ENCODE assay signal across 1 cellular context in genomic region chr6:10314163-10314955, GRCh38.
TF ChIP-seq lines count a peak whose summit lies in the region.

No MANE protein-coding gene starts in this region.

TF ChIP-seq in K562, 482 proteins besides CTCF, POLR2A, EP300 and RAD21 (continued from another document and continues in another):
- peak; percentile 77 for TF ChIP-seq CCNT2 (IDR thresholded peaks at IDR 0.05; ENCODE audit: borderline replicate concordance, extremely low read depth, insufficient read length, low read depth, low read length)
- TF ChIP-seq CBX3 (IDR thresholded peaks at IDR 0.05; ENCODE audit: borderline replicate concordance in 1 of 2, low read length in 2 of 2) = peak in 1 of 2 experiments; percentile 51; a peak in 1 of 3 replicates
- no peak; the same call in 1 of the 2 replicates for TF ChIP-seq ZNF395 (CRISPR knock-in tag; IDR thresholded peaks at IDR 0.05)
- peak; percentile 72 for TF ChIP-seq CXXC5 (CRISPR knock-in tag; IDR thresholded peaks at IDR 0.05)
- TF ChIP-seq, protein P1, sequence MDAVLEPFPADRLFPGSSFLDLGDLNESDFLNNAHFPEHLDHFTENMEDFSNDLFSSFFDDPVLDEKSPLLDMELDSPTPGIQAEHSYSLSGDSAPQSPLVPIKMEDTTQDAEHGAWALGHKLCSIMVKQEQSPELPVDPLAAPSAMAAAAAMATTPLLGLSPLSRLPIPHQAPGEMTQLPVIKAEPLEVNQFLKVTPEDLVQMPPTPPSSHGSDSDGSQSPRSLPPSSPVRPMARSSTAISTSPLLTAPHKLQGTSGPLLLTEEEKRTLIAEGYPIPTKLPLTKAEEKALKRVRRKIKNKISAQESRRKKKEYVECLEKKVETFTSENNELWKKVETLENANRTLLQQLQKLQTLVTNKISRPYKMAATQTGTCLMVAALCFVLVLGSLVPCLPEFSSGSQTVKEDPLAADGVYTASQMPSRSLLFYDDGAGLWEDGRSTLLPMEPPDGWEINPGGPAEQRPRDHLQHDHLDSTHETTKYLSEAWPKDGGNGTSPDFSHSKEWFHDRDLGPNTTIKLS (IDR thresholded peaks at IDR 0.05; ENCODE audit: borderline replicate concordance, low read depth) = peak; percentile 53; the same call in 1 of the 2 replicates
- TF ChIP-seq ZBTB17 (CRISPR knock-in tag; IDR thresholded peaks at IDR 0.05) = no peak
- no peak for TF ChIP-seq NR0B1 (IDR thresholded peaks at IDR 0.05; ENCODE audit: partially characterized antibody)
- TF ChIP-seq RBBP5 (IDR thresholded peaks at IDR 0.05; ENCODE audit: borderline replicate concordance, insufficient read depth, low read length, poor library complexity, severe bottlenecking) = no peak
- TF ChIP-seq HMGN3 (IDR thresholded peaks at IDR 0.05; ENCODE audit: borderline replicate concordance, extremely low read depth, insufficient read length, low read depth, low read length) = peak; percentile 53
- peak; percentile 97 for TF ChIP-seq ZEB2 (IDR thresholded peaks at IDR 0.05)
- TF ChIP-seq ZNF431 (CRISPR knock-in tag; IDR thresholded peaks at IDR 0.05) = no peak
- peak; percentile 10 for TF ChIP-seq POLR2B (IDR thresholded peaks at IDR 0.05; ENCODE audit: low read depth, partially characterized antibody)
- TF ChIP-seq ZNF77 (CRISPR knock-in tag; IDR thresholded peaks at IDR 0.05) = no peak
- peak; percentile 56; the same call in 1 of the 2 replicates for TF ChIP-seq MYC (IDR thresholded peaks at IDR 0.05; ENCODE audit: low read depth, low read length)
- no peak for TF ChIP-seq MYC (CRISPR knock-in tag; IDR thresholded peaks at IDR 0.05; ENCODE audit: borderline replicate concordance, low read depth)
- TF ChIP-seq ZNF561 (CRISPR knock-in tag; conservative IDR thresholded peaks at IDR 0.05) = no peak
- TF ChIP-seq HDAC1 (IDR thresholded peaks at IDR 0.05) = peak in 1 of 2 experiments; percentile 66; a peak in 2 of 4 replicates
- no peak for TF ChIP-seq ZNF444 (CRISPR knock-in tag; IDR thresholded peaks at IDR 0.05)
- 0 out of 6 replicates have a peak, but pooled peaks of 1 of the 3 experiments have one; percentile 25 for TF ChIP-seq ZBTB11 (CRISPR knock-in tag; IDR thresholded peaks at IDR 0.05)
- peak; percentile 96 for TF ChIP-seq C11orf30 (IDR thresholded peaks at IDR 0.05; ENCODE audit: low read depth)
- TF ChIP-seq MTF1 (CRISPR knock-in tag; IDR thresholded peaks at IDR 0.05; ENCODE audit: borderline replicate concordance) = no peak
- TF ChIP-seq, protein P2, sequence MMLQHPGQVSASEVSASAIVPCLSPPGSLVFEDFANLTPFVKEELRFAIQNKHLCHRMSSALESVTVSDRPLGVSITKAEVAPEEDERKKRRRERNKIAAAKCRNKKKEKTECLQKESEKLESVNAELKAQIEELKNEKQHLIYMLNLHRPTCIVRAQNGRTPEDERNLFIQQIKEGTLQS (IDR thresholded peaks at IDR 0.05) = peak; percentile 76
- TF ChIP-seq, protein P2 (CRISPR knock-in tag; conservative IDR thresholded peaks at IDR 0.05) = no peak
- TF ChIP-seq CHAMP1 (IDR thresholded peaks at IDR 0.05) = peak; percentile 50
- TF ChIP-seq RBM14 (IDR thresholded peaks at IDR 0.05; ENCODE audit: borderline replicate concordance, insufficient read depth, low read depth, low read length) = no peak
- no peak for TF ChIP-seq PTBP1 (IDR thresholded peaks at IDR 0.05; ENCODE audit: low read depth, low read length)
- TF ChIP-seq TBP (optimal IDR thresholded peaks at IDR 0.05; ENCODE audit: low read depth, low read length) = peak; percentile 24
- 0 out of 2 replicates have a peak, but pooled peaks have one; percentile 52 for TF ChIP-seq HIVEP1 (CRISPR knock-in tag; IDR thresholded peaks at IDR 0.05)
- TF ChIP-seq, protein P3, sequence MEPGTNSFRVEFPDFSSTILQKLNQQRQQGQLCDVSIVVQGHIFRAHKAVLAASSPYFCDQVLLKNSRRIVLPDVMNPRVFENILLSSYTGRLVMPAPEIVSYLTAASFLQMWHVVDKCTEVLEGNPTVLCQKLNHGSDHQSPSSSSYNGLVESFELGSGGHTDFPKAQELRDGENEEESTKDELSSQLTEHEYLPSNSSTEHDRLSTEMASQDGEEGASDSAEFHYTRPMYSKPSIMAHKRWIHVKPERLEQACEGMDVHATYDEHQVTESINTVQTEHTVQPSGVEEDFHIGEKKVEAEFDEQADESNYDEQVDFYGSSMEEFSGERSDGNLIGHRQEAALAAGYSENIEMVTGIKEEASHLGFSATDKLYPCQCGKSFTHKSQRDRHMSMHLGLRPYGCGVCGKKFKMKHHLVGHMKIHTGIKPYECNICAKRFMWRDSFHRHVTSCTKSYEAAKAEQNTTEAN (CRISPR knock-in tag; IDR thresholded peaks at IDR 0.05) = no peak
- TF ChIP-seq, protein P4, sequence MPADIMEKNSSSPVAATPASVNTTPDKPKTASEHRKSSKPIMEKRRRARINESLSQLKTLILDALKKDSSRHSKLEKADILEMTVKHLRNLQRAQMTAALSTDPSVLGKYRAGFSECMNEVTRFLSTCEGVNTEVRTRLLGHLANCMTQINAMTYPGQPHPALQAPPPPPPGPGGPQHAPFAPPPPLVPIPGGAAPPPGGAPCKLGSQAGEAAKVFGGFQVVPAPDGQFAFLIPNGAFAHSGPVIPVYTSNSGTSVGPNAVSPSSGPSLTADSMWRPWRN (IDR thresholded peaks at IDR 0.05; ENCODE audit: low read depth) = peak; percentile 18; the same call in 1 of the 2 replicates
- TF ChIP-seq HDAC3 (IDR thresholded peaks at IDR 0.05; ENCODE audit: borderline replicate concordance, partially characterized antibody) = peak; percentile 76
- TF ChIP-seq, protein P5, sequence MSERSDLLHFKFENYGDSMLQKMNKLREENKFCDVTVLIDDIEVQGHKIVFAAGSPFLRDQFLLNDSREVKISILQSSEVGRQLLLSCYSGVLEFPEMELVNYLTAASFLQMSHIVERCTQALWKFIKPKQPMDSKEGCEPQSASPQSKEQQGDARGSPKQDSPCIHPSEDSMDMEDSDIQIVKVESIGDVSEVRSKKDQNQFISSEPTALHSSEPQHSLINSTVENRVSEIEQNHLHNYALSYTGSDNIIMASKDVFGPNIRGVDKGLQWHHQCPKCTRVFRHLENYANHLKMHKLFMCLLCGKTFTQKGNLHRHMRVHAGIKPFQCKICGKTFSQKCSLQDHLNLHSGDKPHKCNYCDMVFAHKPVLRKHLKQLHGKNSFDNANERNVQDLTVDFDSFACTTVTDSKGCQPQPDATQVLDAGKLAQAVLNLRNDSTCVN (CRISPR knock-in tag; IDR thresholded peaks at IDR 0.05) = no peak
- TF ChIP-seq SNIP1 (IDR thresholded peaks at IDR 0.05; ENCODE audit: low read depth) = no peak
- TF ChIP-seq, protein P6, sequence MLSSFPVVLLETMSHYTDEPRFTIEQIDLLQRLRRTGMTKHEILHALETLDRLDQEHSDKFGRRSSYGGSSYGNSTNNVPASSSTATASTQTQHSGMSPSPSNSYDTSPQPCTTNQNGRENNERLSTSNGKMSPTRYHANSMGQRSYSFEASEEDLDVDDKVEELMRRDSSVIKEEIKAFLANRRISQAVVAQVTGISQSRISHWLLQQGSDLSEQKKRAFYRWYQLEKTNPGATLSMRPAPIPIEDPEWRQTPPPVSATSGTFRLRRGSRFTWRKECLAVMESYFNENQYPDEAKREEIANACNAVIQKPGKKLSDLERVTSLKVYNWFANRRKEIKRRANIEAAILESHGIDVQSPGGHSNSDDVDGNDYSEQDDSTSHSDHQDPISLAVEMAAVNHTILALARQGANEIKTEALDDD (IDR thresholded peaks at IDR 0.05) = 0 out of 2 replicates have a peak, but pooled peaks have one; percentile 8
- peak; percentile 61; the same call in 1 of the 2 replicates for TF ChIP-seq NFE2 (IDR thresholded peaks at IDR 0.05; ENCODE audit: low read depth)
- TF ChIP-seq, protein P7, sequence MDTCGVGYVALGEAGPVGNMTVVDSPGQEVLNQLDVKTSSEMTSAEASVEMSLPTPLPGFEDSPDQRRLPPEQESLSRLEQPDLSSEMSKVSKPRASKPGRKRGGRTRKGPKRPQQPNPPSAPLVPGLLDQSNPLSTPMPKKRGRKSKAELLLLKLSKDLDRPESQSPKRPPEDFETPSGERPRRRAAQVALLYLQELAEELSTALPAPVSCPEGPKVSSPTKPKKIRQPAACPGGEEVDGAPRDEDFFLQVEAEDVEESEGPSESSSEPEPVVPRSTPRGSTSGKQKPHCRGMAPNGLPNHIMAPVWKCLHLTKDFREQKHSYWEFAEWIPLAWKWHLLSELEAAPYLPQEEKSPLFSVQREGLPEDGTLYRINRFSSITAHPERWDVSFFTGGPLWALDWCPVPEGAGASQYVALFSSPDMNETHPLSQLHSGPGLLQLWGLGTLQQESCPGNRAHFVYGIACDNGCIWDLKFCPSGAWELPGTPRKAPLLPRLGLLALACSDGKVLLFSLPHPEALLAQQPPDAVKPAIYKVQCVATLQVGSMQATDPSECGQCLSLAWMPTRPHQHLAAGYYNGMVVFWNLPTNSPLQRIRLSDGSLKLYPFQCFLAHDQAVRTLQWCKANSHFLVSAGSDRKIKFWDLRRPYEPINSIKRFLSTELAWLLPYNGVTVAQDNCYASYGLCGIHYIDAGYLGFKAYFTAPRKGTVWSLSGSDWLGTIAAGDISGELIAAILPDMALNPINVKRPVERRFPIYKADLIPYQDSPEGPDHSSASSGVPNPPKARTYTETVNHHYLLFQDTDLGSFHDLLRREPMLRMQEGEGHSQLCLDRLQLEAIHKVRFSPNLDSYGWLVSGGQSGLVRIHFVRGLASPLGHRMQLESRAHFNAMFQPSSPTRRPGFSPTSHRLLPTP (IDR thresholded peaks at IDR 0.05; ENCODE audit: borderline replicate concordance, extremely low read depth, insufficient read length) = no peak
- no peak for TF ChIP-seq HNRNPUL1 (IDR thresholded peaks at IDR 0.05; ENCODE audit: low read length)
- no peak for TF ChIP-seq NUFIP1 (IDR thresholded peaks at IDR 0.05; ENCODE audit: partially characterized antibody)
- TF ChIP-seq MECOM (CRISPR knock-in tag; IDR thresholded peaks at IDR 0.05) = 0 out of 2 replicates have a peak, but pooled peaks have one; percentile 36
- TF ChIP-seq SMARCA4 (IDR thresholded peaks at IDR 0.05) = peak; percentile 82
- no peak for TF ChIP-seq PHB2 (IDR thresholded peaks at IDR 0.05; ENCODE audit: low read depth)
- TF ChIP-seq NR2F6 (CRISPR knock-in tag; IDR thresholded peaks at IDR 0.05) = no peak
